ENCODE assay signal across 10 cellular contexts in genomic region chr7:711967-712600, GRCh38. TPM values are rescaled to one million over a fixed set of nuclear protein-coding genes. Genes with fewer than 3 reads are reported as not detected.
A peak's percentile ranks its signal among the peaks of the same experiment; 100 is the strongest.
DNase-seq lines count a peak whose midpoint lies in the region; ATAC-seq and TF ChIP-seq lines count a peak whose summit lies in the region.
"Had no signal": no experiment of that assay in that cellular context is flagged by ENCODE, and none has a peak within 500 bp of the region (broad histone marks: within the 10 kb centered on the region; RNA-seq: fewer than 3 reads in every experiment).

No MANE protein-coding gene starts in this region.

- TF ChIP-seq POLR2A in lower leg skin (IDR thresholded peaks at IDR 0.05) (no peak), testis (IDR thresholded peaks at IDR 0.05) (no peak)

- H3K4me3 ChIP-seq in astrocyte of the spinal cord (ENCODE audit: low read depth, low read length) (peak overlapping the region; percentile 36), lower leg skin (ENCODE audit: low read depth, poor library complexity, severe bottlenecking) (peak overlapping the region; percentile 4), testis (peak overlapping the region; percentile 63 to 65)

- H3K36me3 Mint-ChIP-seq in activated T-cell treated with anti-CD3 and anti-CD28 coated beads, Interleukin-2, amount 50 U/mL, for 24 hours (ENCODE audit: low read depth) = peaks cover 35% of the 10 kb centered on the region

- WGBS in lower leg skin, 2 donors = 8 to 9% methylated on average over 18 to 23 of the region's 80 CpGs
- 0 to 2% methylated on average over 6 to 18 of the region's 80 CpGs for WGBS in testis, 2 donors

- no peaks in the 10 kb centered on the region for H3K9me3 Mint-ChIP-seq in activated T-cell treated with anti-CD3 and anti-CD28 coated beads, Interleukin-2, amount 50 U/mL, for 24 hours

- no peak for ATAC-seq in HG03342 (IDR thresholded peaks at IDR 0.05; ENCODE audit: unreplicated experiment)

- H3K36me3 ChIP-seq in testis (ENCODE audit: low read depth, missing control alignments) = no peaks in the 10 kb centered on the region

- no peak overlapping the region for H3K4me3 Mint-ChIP-seq in activated T-cell treated with anti-CD3 and anti-CD28 coated beads, Interleukin-2, amount 50 U/mL, for 24 hours

- in situ Hi-C loops in astrocyte of the spinal cord (cut with HindIII; ENCODE audit: low sequenced_read_pairs) = no loop called here

- peaks cover 20% of the 10 kb centered on the region for H3K4me1 Mint-ChIP-seq in activated T-cell treated with anti-CD3 and anti-CD28 coated beads, Interleukin-2, amount 50 U/mL, for 24 hours (ENCODE audit: low read depth)

- no peaks in the 10 kb centered on the region for H3K9me3 ChIP-seq in testis

- TF ChIP-seq CTCF in astrocyte of the spinal cord (IDR thresholded peaks at IDR 0.05; ENCODE audit: low read depth, low read length) = no peak
- TF ChIP-seq CTCF in lower leg skin (IDR thresholded peaks at IDR 0.05) = no peak
- no peak for TF ChIP-seq CTCF in testis (IDR thresholded peaks at IDR 0.05)

- H3K27ac Mint-ChIP-seq in activated T-cell treated with anti-CD3 and anti-CD28 coated beads, Interleukin-2, amount 50 U/mL, for 24 hours = no peak overlapping the region

- H3K27me3 Mint-ChIP-seq in activated T-cell treated with anti-CD3 and anti-CD28 coated beads, Interleukin-2, amount 50 U/mL, for 24 hours = no peaks in the 10 kb centered on the region

- H3K27ac ChIP-seq in testis = peak overlapping the region in 1 of 2 donors; percentile 11
- H3K27ac ChIP-seq: C4-2B, HL-60 had no signal

- peaks cover 8% of the 10 kb centered on the region for H3K4me1 ChIP-seq in testis

- peak; percentile 38 for DNase-seq in activated T-cell treated with anti-CD3 and anti-CD28 coated beads, Interleukin-2, amount 50 U/mL, for 24 hours
- DNase-seq in activated T-cell treated with anti-CD3 and anti-CD28 coated beads, Interleukin-2, amount 50 U/mL, for 48 hours = no peak
- no peak for DNase-seq in astrocyte of the spinal cord (ENCODE audit: low read depth, low spot score)
- peak in 1 of 2 donors; percentile 74 for DNase-seq in lower leg skin (ENCODE audit: low spot score in 2 of 2)
- DNase-seq in testis = no peak
- DNase-seq in 8988T = no peak
- DNase-seq in DMS53 treated with DMSO at 0.1 percent for 48 hours (lab: John Stamatoyannopoulos, UW; ENCODE audit: unreplicated experiment) = no peak

- H3K27me3 ChIP-seq in testis = no peaks in the 10 kb centered on the region

- intact Hi-C loops in lower leg skin (cut with DNase I; ENCODE audit: low total_unique reads) (no loop called here), testis (cut with DNase I; ENCODE audit: low total_unique reads) (no loop called here)

RNA-seq across cellular contexts. Expression of gene DNAAF5, which starts 14.4 kb away (rescaled TPM):
- 10 to 100 TPM; 19.0 to 25.3 (median 24.1) TPM for total RNA-seq in lower leg skin
- 10 to 100 TPM; 52.6 to 67.0 TPM for total RNA-seq in testis
- 21.1 TPM for polyA plus RNA-seq in testis (ENCODE audit: insufficient read depth, low read depth, low replicate concordance)

RNA-seq across cellular contexts. Expression of gene PRKAR1B, which starts 15.0 kb away (rescaled TPM):
- 10 to 100 TPM in 3 of 4 donors, 1 to 10 TPM in 1; 7.8 to 16.9 (median 15.0) TPM for total RNA-seq in lower leg skin
- total RNA-seq in testis = 10 to 100 TPM; 31.3 to 35.7 TPM
- polyA plus RNA-seq in testis (ENCODE audit: insufficient read depth, low read depth, low replicate concordance) = 27.8 TPM

Comparison
In these comparisons a context has a peak if more than half of its experiments do, and no peak if none do; other contexts are left out.
1. H3K4me3 ChIP-seq: peak in every context shown above with its lines; median percentile 64 in testis; 36 in astrocyte of the spinal cord; 4 in lower leg skin.